Comparison of ENCODE assay signal across 1 cellular context in the genomic region with DNA sequence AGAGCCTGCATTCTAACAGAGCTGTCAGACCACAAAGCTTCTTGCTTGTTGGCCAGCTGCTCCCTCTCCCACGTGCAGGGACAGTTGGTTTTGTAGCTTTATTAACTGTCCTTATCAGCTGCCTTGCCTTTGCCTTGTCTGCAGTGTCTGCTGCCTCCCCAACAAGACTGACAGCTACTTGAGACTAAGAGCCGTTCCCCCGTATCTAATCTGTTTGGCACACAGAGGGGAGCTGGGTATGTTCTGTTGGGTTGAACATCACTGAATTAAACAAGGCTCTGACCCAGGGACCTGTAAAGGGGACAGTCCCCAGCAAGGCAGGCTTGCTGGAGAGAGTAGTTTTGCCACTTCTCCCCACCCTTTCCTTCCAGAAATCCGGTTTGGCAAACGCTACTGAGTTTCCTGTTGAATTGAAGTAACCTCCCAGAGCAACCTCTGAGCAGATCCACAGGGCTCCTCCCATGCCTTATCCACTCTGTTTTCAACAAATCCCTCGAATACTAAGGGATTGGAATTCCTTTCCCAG.
TF ChIP-seq lines count a peak whose summit lies in the region.

No MANE protein-coding gene starts in this region.

TF ChIP-seq in K562, 482 proteins besides CTCF, POLR2A, EP300 and RAD21 (continued from another document):
- TF ChIP-seq PBX2 (CRISPR knock-in tag; IDR thresholded peaks at IDR 0.05; ENCODE audit: low read depth) (no peak), PBX2 (tag; conservative IDR thresholded peaks at IDR 0.05; ENCODE audit: low read depth) (peak; percentile 73)
